8 cellular contexts compared by ENCODE assay signal in the genomic region with DNA sequence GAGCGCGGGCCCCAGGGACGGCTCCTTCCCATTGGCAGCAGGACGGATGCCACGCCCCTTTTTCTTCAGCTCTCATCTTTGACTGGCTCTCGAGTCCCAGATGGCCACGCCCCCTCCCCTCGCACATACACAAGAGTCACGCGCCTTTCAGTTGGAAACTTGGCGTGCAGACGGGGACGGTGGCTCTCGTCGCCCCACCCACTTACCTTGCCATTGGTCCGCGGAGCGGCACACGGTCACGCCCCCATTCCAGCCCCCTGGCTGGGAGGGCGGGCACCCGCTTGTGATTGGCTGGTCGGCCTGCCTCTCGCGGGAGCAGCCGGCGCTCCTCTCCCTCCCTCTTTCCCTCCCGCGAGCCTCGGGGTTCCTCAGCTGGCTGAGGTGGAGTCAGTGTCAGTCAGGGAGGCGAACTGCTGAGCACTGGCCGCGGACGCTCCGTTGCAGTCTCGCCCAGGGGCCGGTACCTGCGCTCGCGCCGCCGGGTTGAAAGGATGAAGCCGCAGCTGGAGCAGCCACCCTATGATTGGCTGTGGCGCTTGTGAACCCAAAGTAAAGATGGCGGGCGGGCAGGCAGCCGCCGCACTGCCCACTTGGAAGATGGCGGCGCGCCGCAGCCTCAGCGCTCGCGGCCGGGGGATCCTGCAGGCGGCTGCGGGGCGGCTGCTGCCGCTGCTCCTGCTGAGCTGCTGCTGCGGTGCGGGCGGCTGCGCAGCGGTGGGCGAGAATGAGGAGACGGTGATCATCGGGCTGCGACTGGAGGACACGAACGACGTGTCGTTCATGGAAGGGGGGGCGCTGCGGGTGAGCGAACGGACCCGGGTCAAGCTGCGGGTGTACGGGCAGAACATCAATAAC. TPM values are rescaled to one million over a fixed set of nuclear protein-coding genes. Genes with fewer than 3 reads are reported as not detected.
DNase-seq lines count a peak whose midpoint lies in the region; ATAC-seq lines count a peak whose summit lies in the region.

A gene (plus strand): TSS at position 333 of the 855 bp plus-strand sequence. CDS start 187 bp downstream, at position 520.

- DNase-seq in CD1c-positive myeloid dendritic cell (ENCODE audit: extremely low spot score) (peak; percentile 100), NCI-H748 (lab: John Stamatoyannopoulos, UW; ENCODE audit: unreplicated experiment) (peak; percentile 99), left lobe of liver (ENCODE audit: low spot score) (peak; percentile 100)
- peak; percentile 96 to 100 for DNase-seq in activated CD4-positive, alpha-beta T cell treated with anti-CD3 and anti-CD28 coated beads, Interleukin-2, amount 50 U/mL, for 24 hours (ENCODE audit: low read depth in 1 of 2, low spot score in 1 of 2)
- DNase-seq in stimulated activated CD4-positive, alpha-beta T cell treated with anti-CD3 and anti-CD28 coated beads, Interleukin-2, amount 100 ng/mL, for 24 hours: peak; percentile 99 to 100

- peak within 1 kb of the TSS; percentile 95 for H3K27ac Mint-ChIP-seq in dendritic cell treated with granulocyte-macrophage colony-stimulating factor and Interleukin-4, amounts not matched to agents 40 ng/mL and 50 ng/mL, for 4 days

- intact Hi-C loops in dendritic cell treated with granulocyte-macrophage colony-stimulating factor and Interleukin-4, amounts not matched to agents 40 ng/mL and 50 ng/mL, for 4 days (cut with micrococcal nuclease): loop anchor here (1.0 to 5.0 kb wide), 3 partner anchors 151 to 326 kb away; a partner anchor contains a TSS

- ATAC-seq in GM19395 (IDR thresholded peaks at IDR 0.05; ENCODE audit: unreplicated experiment) (peak; percentile 92), HG03558 (IDR thresholded peaks at IDR 0.05; ENCODE audit: extremely low read depth, unreplicated experiment) (peak; percentile 85), left lobe of liver (peak; percentile 87)

- H3K27me3 Mint-ChIP-seq in dendritic cell treated with granulocyte-macrophage colony-stimulating factor and Interleukin-4, amounts not matched to agents 40 ng/mL and 50 ng/mL, for 4 days: peaks cover 39% of the 10 kb centered on the region

- H3K36me3 Mint-ChIP-seq in dendritic cell treated with granulocyte-macrophage colony-stimulating factor and Interleukin-4, amounts not matched to agents 40 ng/mL and 50 ng/mL, for 4 days (ENCODE audit: low read depth): peaks cover 18% of the 10 kb centered on the region

- H3K4me3 Mint-ChIP-seq in dendritic cell treated with granulocyte-macrophage colony-stimulating factor and Interleukin-4, amounts not matched to agents 40 ng/mL and 50 ng/mL, for 4 days: peak within 1 kb of the TSS; percentile 99

- H3K4me1 Mint-ChIP-seq in dendritic cell treated with granulocyte-macrophage colony-stimulating factor and Interleukin-4, amounts not matched to agents 40 ng/mL and 50 ng/mL, for 4 days (ENCODE audit: low read depth): peaks cover 52% of the 10 kb centered on the region

- H3K9me3 Mint-ChIP-seq in dendritic cell treated with granulocyte-macrophage colony-stimulating factor and Interleukin-4, amounts not matched to agents 40 ng/mL and 50 ng/mL, for 4 days: no peaks in the 10 kb centered on the region

RNA-seq across cellular contexts. Expression of the gene that starts here (rescaled TPM):
- total RNA-seq in left lobe of liver: 7.9 TPM

Comparison
In these comparisons a context has a peak if more than half of its experiments do, and no peak if none do; other contexts are left out.
1. Peak in every context shown above with its lines: DNase-seq and ATAC-seq.